ENCODE assay signal across 8 cellular contexts in the genomic region with DNA sequence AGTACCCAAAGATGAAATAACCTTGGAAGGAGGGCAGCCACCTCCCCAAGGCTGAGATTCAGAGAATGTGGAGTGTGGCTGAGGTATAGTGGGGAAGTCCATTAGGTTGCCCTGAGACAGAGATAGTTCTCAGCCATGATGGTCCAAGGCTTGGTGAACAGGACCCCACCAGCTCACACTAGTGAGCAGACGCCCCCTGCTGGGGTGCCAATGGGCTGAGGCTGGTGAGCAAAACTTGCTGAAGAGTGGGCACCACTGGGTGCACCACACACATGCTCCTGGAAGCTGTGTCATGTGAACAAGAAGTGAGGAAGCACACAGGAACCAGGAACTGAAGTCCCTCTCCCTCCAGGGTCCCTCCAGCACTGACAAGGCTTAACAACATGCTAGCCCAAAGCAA. TPM values are rescaled to one million over a fixed set of nuclear protein-coding genes. Genes with fewer than 3 reads are reported as not detected.
A peak's percentile ranks its signal among the peaks of the same experiment; 100 is the strongest.
DNase-seq lines count a peak whose midpoint lies in the region; ATAC-seq and TF ChIP-seq lines count a peak whose summit lies in the region.

No MANE protein-coding gene starts in this region.

- H3K4me1 ChIP-seq in GM23248 (ENCODE audit: insufficient read depth) (no peaks in the 10 kb centered on the region), OCI-LY1 (ENCODE audit: insufficient read depth, low read length, severe bottlenecking) (peaks cover 5% of the 10 kb centered on the region)

- H3K9me2 ChIP-seq in GM23248 (ENCODE audit: insufficient read depth): no peaks in the 10 kb centered on the region
- no peaks in the 10 kb centered on the region for H3K9me2 ChIP-seq in OCI-LY1 (ENCODE audit: low read depth, low read length)

- no peak overlapping the region for H3K9ac ChIP-seq in GM23248
- H3K9ac ChIP-seq in OCI-LY1 (ENCODE audit: low read length): no peak overlapping the region

- in situ Hi-C loops in GM23248 (cut with MboI): no loop called here

- H2AFZ ChIP-seq in GM23248 (no peak overlapping the region), OCI-LY1 (ENCODE audit: low read length) (no peak overlapping the region)

- WGBS in GM23248 (ENCODE audit: low coverage in 1 of 2, low lambda C conversion rate in 2 of 2, missing lambda C conversion rate in 2 of 2), 2 experiments: 0% methylated on average over 1 of the region's 1 CpG

- intact Hi-C loops in left ventricle myocardium superior (cut with micrococcal nuclease): no loop called here

- H3K4me3 ChIP-seq in GM23248 (no peak overlapping the region), OCI-LY1 (ENCODE audit: low read depth, low read length, poor library complexity, severe bottlenecking) (no peak overlapping the region)

- H3K27me3 ChIP-seq in GM23248 (replicated peaks; ENCODE audit: insufficient read depth) (no peaks in the 10 kb centered on the region), OCI-LY1 (ENCODE audit: insufficient read depth, low read length) (no peaks in the 10 kb centered on the region)

- DNase-seq in COLO668 (lab: John Stamatoyannopoulos, UW; ENCODE audit: unreplicated experiment): peak; percentile 50
- DNase-seq in GM23248: peak; percentile 57
- DNase-seq in activated T-helper 1 cell treated with Interleukin-2 at 50 U/mL for 16 hours (ENCODE audit: low read depth): peak; percentile 10
- DNase-seq in left ventricle myocardium superior: peak; percentile 51
- DNase-seq in stimulated activated CD8-positive, alpha-beta memory T cell treated with anti-CD3 and anti-CD28 coated beads, Interleukin-4, amount 100 ng/mL, for 48 hours: peak; percentile 76
- no peak for DNase-seq in NCI-H774 (lab: John Stamatoyannopoulos, UW)

- H3K4me2 ChIP-seq in GM23248 (ENCODE audit: unreplicated experiment) (no peak overlapping the region), OCI-LY1 (ENCODE audit: low read length) (no peak overlapping the region)

- H4K20me1 ChIP-seq in GM23248 (ENCODE audit: insufficient read depth) (no peaks in the 10 kb centered on the region), OCI-LY1 (ENCODE audit: insufficient read depth, low read length) (no peaks in the 10 kb centered on the region)

- no peaks in the 10 kb centered on the region for H3F3A ChIP-seq in GM23248 (ENCODE audit: insufficient read depth)
- no peaks in the 10 kb centered on the region; the same call in 1 of the 2 replicates for H3F3A ChIP-seq in OCI-LY1 (ENCODE audit: insufficient read depth, low read length)

- peak; percentile 45 for ATAC-seq in left ventricle myocardium superior
- ATAC-seq in HG03039 (IDR thresholded peaks at IDR 0.05; ENCODE audit: unreplicated experiment): no peak

- H3K36me3 ChIP-seq in GM23248 (ENCODE audit: low read depth): no peaks in the 10 kb centered on the region
- no peaks in the 10 kb centered on the region; the same call in 1 of the 2 replicates for H3K36me3 ChIP-seq in OCI-LY1 (ENCODE audit: insufficient read depth, low read length)

- H3K9me3 ChIP-seq in GM23248 (ENCODE audit: low read depth) (no peaks in the 10 kb centered on the region), OCI-LY1 (ENCODE audit: low read length) (0 out of 2 replicates have a peak, but pooled peaks cover 3% of the 10 kb centered on the region)

- TF ChIP-seq CTCF in OCI-LY1 (IDR thresholded peaks at IDR 0.05; ENCODE audit: low read length): peak; percentile 97

- H3K27ac ChIP-seq in GM23248: no peak overlapping the region
- no peak overlapping the region for H3K27ac ChIP-seq in OCI-LY1 (ENCODE audit: low read depth, low read length, poor library complexity, severe bottlenecking)

- H3K79me2 ChIP-seq in GM23248 (ENCODE audit: insufficient read depth) (no peaks in the 10 kb centered on the region), OCI-LY1 (ENCODE audit: insufficient read depth, low read length) (no peaks in the 10 kb centered on the region)

RNA-seq across cellular contexts. Expression of gene FBXL13, which starts 8.9 kb away (rescaled TPM):
- under 0.01 and 0.43 TPM in 2 replicates for total RNA-seq in GM23248 (2014; rRNA removed; shearing (Covaris generic))
- 0.24 and 0.37 TPM in 2 replicates for polyA plus RNA-seq in GM23248 (2016; fragmentation: Nextera tagmentation; extraction: Ambion mirVana)
- 0.27 TPM for total RNA-seq in left ventricle myocardium superior

RNA-seq across cellular contexts. Expression of gene ARMC10, which starts 9.3 kb away (rescaled TPM):
- total RNA-seq in GM23248 (2014; rRNA removed; shearing (Covaris generic)): 32.8 and 39.2 TPM in 2 replicates
- polyA plus RNA-seq in GM23248 (2016; fragmentation: Nextera tagmentation; extraction: Ambion mirVana): 35.5 and 41.9 TPM in 2 replicates
- total RNA-seq in left ventricle myocardium superior: 19.4 TPM
